Comparison of ENCODE assay signal across 14 cellular contexts in the genomic region with DNA sequence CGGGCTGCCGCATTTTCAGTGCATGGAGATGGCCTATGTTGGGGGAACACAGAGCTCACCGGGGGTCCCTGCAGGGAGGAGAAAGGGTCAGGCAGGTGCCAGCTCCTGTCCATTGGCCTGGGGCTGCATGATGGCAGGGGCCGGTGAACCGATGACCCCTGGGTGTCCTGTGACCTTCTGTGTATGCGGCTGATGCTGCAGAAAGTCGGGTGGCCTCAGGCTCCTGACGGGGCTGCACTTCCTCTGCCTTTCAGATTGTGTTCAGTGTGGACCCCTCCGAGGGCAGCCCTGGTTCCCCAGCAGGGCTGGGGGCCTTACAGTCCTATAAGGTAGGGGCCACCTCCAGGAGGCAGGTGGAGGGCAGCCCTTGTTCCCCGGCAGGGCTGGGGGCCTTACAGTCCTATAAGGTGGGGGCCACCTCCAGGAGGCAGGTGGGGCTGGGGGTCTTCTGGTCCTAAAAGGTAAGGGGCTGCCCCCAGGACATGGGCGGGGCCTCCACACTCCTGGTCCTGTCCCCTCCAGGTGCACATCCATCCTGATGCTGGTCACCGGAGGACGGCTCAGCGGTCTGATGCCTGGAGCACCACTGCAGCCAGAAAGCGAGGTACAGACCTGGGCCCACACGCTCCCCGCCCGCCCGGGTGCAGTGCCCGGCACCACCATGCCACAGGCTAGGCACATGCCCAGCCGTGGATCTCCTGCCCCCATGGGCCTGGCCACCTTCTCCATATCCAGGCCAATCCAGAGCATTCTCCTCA. TPM values are rescaled to one million over a fixed set of nuclear protein-coding genes. Genes with fewer than 3 reads are reported as not detected.
DNase-seq lines count a peak whose midpoint lies in the region; ATAC-seq and TF ChIP-seq lines count a peak whose summit lies in the region.
"Had no signal": no experiment of that assay in that cellular context is flagged by ENCODE, and none has a peak within 500 bp of the region (broad histone marks: within the 10 kb centered on the region; RNA-seq: fewer than 3 reads in every experiment).

No MANE protein-coding gene starts in this region.

- peak overlapping the region; percentile 36 for H3K9ac ChIP-seq in NT2/D1 (ENCODE audit: insufficient read length, low read depth)
- no peak overlapping the region for H3K9ac ChIP-seq in muscle layer of colon (ENCODE audit: low read length)

- peak overlapping the region; percentile 100 for H3K27ac Mint-ChIP-seq in dendritic cell treated with granulocyte-macrophage colony-stimulating factor and Interleukin-4, amounts not matched to agents 40 ng/mL and 50 ng/mL, for 4 days

- H3K4me1 Mint-ChIP-seq in dendritic cell treated with granulocyte-macrophage colony-stimulating factor and Interleukin-4, amounts not matched to agents 40 ng/mL and 50 ng/mL, for 4 days (ENCODE audit: low read depth) = peaks cover 73% of the 10 kb centered on the region

- intact Hi-C loops in dendritic cell treated with granulocyte-macrophage colony-stimulating factor and Interleukin-4, amounts not matched to agents 40 ng/mL and 50 ng/mL, for 4 days (cut with micrococcal nuclease) = loop anchor here (2.0 kb wide), 2 partner anchors 27 to 147 kb away; a partner anchor contains a TSS
- intact Hi-C loops in testis (cut with DNase I; ENCODE audit: low total_unique reads) = no loop called here

- no peak for TF ChIP-seq POLR2A in testis (IDR thresholded peaks at IDR 0.05)

- H3K4me3 ChIP-seq in NT2/D1 (ENCODE audit: insufficient read length, low read depth) = no peak overlapping the region
- no peak overlapping the region for H3K4me3 ChIP-seq in muscle layer of colon (ENCODE audit: low read depth in 1 of 2, low read length in 2 of 2)
- no peak overlapping the region for H3K4me3 ChIP-seq in testis
- H3K4me3 ChIP-seq: BLaER1 treated with 17β-estradiol and CSF1 and Interleukin-3, amounts not matched to agents 10 nM and 100 nM; cardiac muscle cell; SK-N-MC had no signal

- 87 to 93% methylated on average over 14 to 21 of the region's 21 CpGs for WGBS in testis, 2 donors

- H3K4me1 ChIP-seq in NT2/D1 (ENCODE audit: insufficient read depth, insufficient read length) (peaks cover 43% of the 10 kb centered on the region), muscle layer of colon (ENCODE audit: insufficient read depth, low read length) (peaks cover 28% of the 10 kb centered on the region), testis (peaks cover 20% of the 10 kb centered on the region)

- no peaks in the 10 kb centered on the region for H3K27me3 Mint-ChIP-seq in dendritic cell treated with granulocyte-macrophage colony-stimulating factor and Interleukin-4, amounts not matched to agents 40 ng/mL and 50 ng/mL, for 4 days

- ATAC-seq in GM18520 (IDR thresholded peaks at IDR 0.05; ENCODE audit: unreplicated experiment) = no peak
- ATAC-seq in HG03571 (IDR thresholded peaks at IDR 0.05; ENCODE audit: unreplicated experiment) = no peak
- no peak for ATAC-seq in HG02840 (IDR thresholded peaks at IDR 0.05; ENCODE audit: low FRiP score, unreplicated experiment)

- H3K9me3 ChIP-seq in NT2/D1 (ENCODE audit: insufficient read depth, low read length) (no peaks in the 10 kb centered on the region), muscle layer of colon (ENCODE audit: low read length) (no peaks in the 10 kb centered on the region), testis (no peaks in the 10 kb centered on the region)
- H3K9me3 ChIP-seq: BLaER1 treated with 17β-estradiol and CSF1 and Interleukin-3, amounts not matched to agents 10 nM and 100 nM had no signal

- H3K9me3 Mint-ChIP-seq in dendritic cell treated with granulocyte-macrophage colony-stimulating factor and Interleukin-4, amounts not matched to agents 40 ng/mL and 50 ng/mL, for 4 days = no peaks in the 10 kb centered on the region
- H3K9me3 Mint-ChIP-seq: neural crest cell had no signal

- DNase-seq in NT2/D1 (ENCODE audit: low read depth, low spot score) = no peak
- DNase-seq in testis = no peak
- DNase-seq: activated naive CD4-positive, alpha-beta T cell; DND-41 had no signal

- H3K36me3 ChIP-seq in NT2/D1 (ENCODE audit: insufficient read depth, insufficient read length, low read length) = peaks cover 44% of the 10 kb centered on the region
- H3K36me3 ChIP-seq in muscle layer of colon (ENCODE audit: insufficient read depth, low read length) = no peaks in the 10 kb centered on the region
- H3K36me3 ChIP-seq in testis (ENCODE audit: low read depth, missing control alignments) = no peaks in the 10 kb centered on the region
- H3K36me3 ChIP-seq: cardiac muscle cell had no signal

- H3K4me3 Mint-ChIP-seq in dendritic cell treated with granulocyte-macrophage colony-stimulating factor and Interleukin-4, amounts not matched to agents 40 ng/mL and 50 ng/mL, for 4 days = peak overlapping the region; percentile 55
- H3K4me3 Mint-ChIP-seq: neural crest cell had no signal

- no peak for TF ChIP-seq CTCF in testis (IDR thresholded peaks at IDR 0.05)

- H3K27ac ChIP-seq in muscle layer of colon (ENCODE audit: low read depth, low read length) = peak overlapping the region; percentile 45
- H3K27ac ChIP-seq in testis = peak overlapping the region; percentile 16 to 78
- H3K27ac ChIP-seq: SK-N-MC had no signal

- H3K27me3 ChIP-seq in NT2/D1 (ENCODE audit: insufficient read depth, insufficient read length) = no peaks in the 10 kb centered on the region
- no peaks in the 10 kb centered on the region for H3K27me3 ChIP-seq in muscle layer of colon (ENCODE audit: control insufficient read depth in 1 of 2, insufficient read depth in 2 of 2, low read length in 2 of 2)
- H3K27me3 ChIP-seq in testis = no peaks in the 10 kb centered on the region
- H3K27me3 ChIP-seq: BLaER1 treated with 17β-estradiol and CSF1 and Interleukin-3, amounts not matched to agents 10 nM and 100 nM; cardiac muscle cell had no signal

- H3K36me3 Mint-ChIP-seq in dendritic cell treated with granulocyte-macrophage colony-stimulating factor and Interleukin-4, amounts not matched to agents 40 ng/mL and 50 ng/mL, for 4 days (ENCODE audit: low read depth) = peaks cover 83% of the 10 kb centered on the region

RNA-seq across cellular contexts. Expression of a gene that starts 11.0 kb away (rescaled TPM):
- 10 to 100 TPM; 26.2 to 30.5 TPM for total RNA-seq in testis
- 3.0 TPM for polyA plus RNA-seq in testis (ENCODE audit: insufficient read depth, low read depth, low replicate concordance)
- total RNA-seq: activated CD8-positive, alpha-beta memory T cell treated with anti-CD3 and anti-CD28 coated beads for 36 hours; neural crest cell had no signal

RNA-seq across cellular contexts. Expression of a gene that starts 22.3 kb away (rescaled TPM):
- 10 to 100 TPM; 55.4 to 55.6 TPM for total RNA-seq in testis
- polyA plus RNA-seq in testis (ENCODE audit: insufficient read depth, low read depth, low replicate concordance) = 37.8 TPM

RNA-seq across cellular contexts. Expression of a gene that starts 22.4 kb away (rescaled TPM):
- 10 to 100 TPM; 53.1 to 57.3 TPM for total RNA-seq in testis
- 43.1 TPM for polyA plus RNA-seq in testis (ENCODE audit: insufficient read depth, low read depth, low replicate concordance)

RNA-seq across cellular contexts. Expression of a gene that starts 27.3 kb away (rescaled TPM):
- total RNA-seq in testis = 10 to 100 TPM; 56.8 to 84.6 TPM
- 34.2 TPM for polyA plus RNA-seq in testis (ENCODE audit: insufficient read depth, low read depth, low replicate concordance)

RNA-seq across cellular contexts. Expression of a gene that starts 32.2 kb away (rescaled TPM):
- 10 to 100 TPM in 1 of 2 donors, 1 to 10 TPM in 1; 8.4 to 16.5 TPM for total RNA-seq in testis
- 15.1 TPM for polyA plus RNA-seq in testis (ENCODE audit: insufficient read depth, low read depth, low replicate concordance)
